In genomic region chr2:99066602-99067001, GRCh38 we compare ENCODE assay signal across 8 cellular contexts.
DNase-seq lines count a peak whose midpoint lies in the region; ATAC-seq, FAIRE-seq and TF ChIP-seq lines count a peak whose summit lies in the region.

No MANE protein-coding gene starts in this region.

- H3K4me3 ChIP-seq in muscle layer of duodenum (ENCODE audit: low read depth in 1 of 2, low read length in 2 of 2) (peak overlapping the region in 1 of 2 donors; percentile 8), tibial artery (no peak overlapping the region)

- peaks cover 0 to 3% of the 10 kb centered on the region in 2 donors for H3K4me1 ChIP-seq in muscle layer of duodenum (ENCODE audit: control insufficient read depth in 1 of 2, insufficient read depth in 2 of 2, low read length in 2 of 2)
- H3K4me1 ChIP-seq in tibial artery = peaks cover 0 to 6% (median 0%) of the 10 kb centered on the region in 4 donors

- intact Hi-C loops in tibial artery (cut with DNase I; ENCODE audit: low total_unique reads) = no loop called here

- peak; percentile 98 for ATAC-seq in GM21786 (IDR thresholded peaks at IDR 0.05; ENCODE audit: unreplicated experiment)

- H3K9me3 ChIP-seq in muscle layer of duodenum (ENCODE audit: control insufficient read depth in 1 of 2, low read length in 2 of 2) (no peaks in the 10 kb centered on the region), tibial artery (no peaks in the 10 kb centered on the region)

- H3K36me3 ChIP-seq in muscle layer of duodenum (ENCODE audit: control insufficient read depth in 1 of 2, insufficient read depth in 2 of 2, low read length in 2 of 2) (no peaks in the 10 kb centered on the region), tibial artery (no peaks in the 10 kb centered on the region)

- H3K27me3 ChIP-seq in muscle layer of duodenum (ENCODE audit: low read depth, low read length) (no peaks in the 10 kb centered on the region), tibial artery (no peaks in the 10 kb centered on the region)

- no peak; the same call in 1 of the 2 replicates for TF ChIP-seq CTCF in RWPE1 (conservative IDR thresholded peaks at IDR 0.05; ENCODE audit: low read depth)
- TF ChIP-seq CTCF in tibial artery (IDR thresholded peaks at IDR 0.05) = no peak

- POLR2A ChIA-PET in RWPE1 (lab: Yijun Ruan, JAX; ENCODE audit: low non-redundant PET) = no interaction called here

- CTCF ChIA-PET in RWPE1 (lab: Yijun Ruan, JAX) = interaction anchor here (1.2 to 2.8 kb wide), 3 partner anchors 233 to 417 kb away, joined by 3 to 39 read pairs (median 4); no protein-coding TSS in a partner anchor

- no peak overlapping the region for H3K27ac ChIP-seq in RWPE1
- H3K27ac ChIP-seq in muscle layer of duodenum (ENCODE audit: low read length) = peak overlapping the region; percentile 74
- H3K27ac ChIP-seq in tibial artery = no peak overlapping the region

- peak; percentile 60 for FAIRE-seq in G401.6 (lab: Jason Lieb, UNC)

- DNase-seq in A172 (ENCODE audit: low spot score) (peak; percentile 46), HuH-7.5 (ENCODE audit: low spot score) (peak; percentile 23), RWPE1 (ENCODE audit: low spot score) (peak; percentile 50), dermis microvascular lymphatic vessel endothelial cell (ENCODE audit: low read depth in 2 of 2) (peak; percentile 29 to 73), tibial artery (no peak)

Comparison
In these comparisons a context has a peak if more than half of its experiments do, and no peak if none do; other contexts are left out.
1. DNase-seq: peak in A172 (single experiment), HuH-7.5 (single experiment), RWPE1 (single experiment) and dermis microvascular lymphatic vessel endothelial cell (2 of 2); none in tibial artery (0 of 2).